Comparison of ENCODE assay signal across 19 cellular contexts in the genomic region with DNA sequence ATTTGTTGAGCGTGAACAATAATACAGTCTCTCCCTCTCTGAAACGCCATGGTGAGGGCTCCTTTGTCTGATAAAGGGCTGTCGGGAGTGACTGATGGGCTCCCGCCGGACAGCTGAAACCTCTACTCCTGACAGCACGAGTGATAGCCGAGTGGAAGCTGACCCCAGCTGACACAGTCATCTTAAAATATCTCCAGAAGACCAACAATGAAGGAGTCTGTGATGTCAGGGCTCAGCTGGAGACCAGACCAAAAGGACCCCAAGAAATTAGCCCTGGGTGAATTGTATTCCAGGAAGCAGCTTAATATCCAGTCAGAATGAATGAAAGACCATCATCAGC. TPM values are rescaled to one million over a fixed set of nuclear protein-coding genes. Genes with fewer than 3 reads are reported as not detected.
DNase-seq lines count a peak whose midpoint lies in the region; ATAC-seq and TF ChIP-seq lines count a peak whose summit lies in the region.
"Had no signal": no experiment of that assay in that cellular context is flagged by ENCODE, and none has a peak within 500 bp of the region (broad histone marks: within the 10 kb centered on the region; RNA-seq: fewer than 3 reads in every experiment).

No MANE protein-coding gene starts in this region.

- H3K4me1 ChIP-seq in BLaER1 (peaks cover 92% of the 10 kb centered on the region), endodermal cell (ENCODE audit: control insufficient read depth, insufficient read depth, low read length) (no peaks in the 10 kb centered on the region), psoas muscle (no peaks in the 10 kb centered on the region)
- H3K4me1 ChIP-seq: A549 had no signal

- peaks cover 16% of the 10 kb centered on the region for H3K27me3 Mint-ChIP-seq in endodermal cell (ENCODE audit: insufficient read depth)
- peaks cover 53% of the 10 kb centered on the region for H3K27me3 Mint-ChIP-seq in nephron (ENCODE audit: low read depth)

- ATAC-seq in psoas muscle (peak; percentile 59 to 75 (median 66)), HG02885 (IDR thresholded peaks at IDR 0.05; ENCODE audit: poor library complexity, unreplicated experiment) (no peak), GM18517 (IDR thresholded peaks at IDR 0.05; ENCODE audit: unreplicated experiment) (no peak)
- ATAC-seq: A549; CD8-positive, alpha-beta T cell had no signal

- H3K27me3 ChIP-seq in BLaER1 (no peaks in the 10 kb centered on the region), endodermal cell (ENCODE audit: control insufficient read depth, insufficient read depth, low read length, poor library complexity, severe bottlenecking) (peaks cover under 1% of the 10 kb centered on the region), psoas muscle (ENCODE audit: insufficient read depth in 3 of 3, low read length in 2 of 3) (no peaks in the 10 kb centered on the region)

- 74 to 92% methylated on average over 5 to 7 of the region's 7 CpGs for WGBS in endodermal cell (ENCODE audit: insufficient coverage in 1 of 2, insufficient read length in 1 of 2), 2 experiments
- whole genome bisulfite sequencing in psoas muscle, 3 donors = 28 to 38% (median 38%) methylated on average over 7 of the region's 7 CpGs

- no peak overlapping the region for H3K4me3 Mint-ChIP-seq in endodermal cell
- peak overlapping the region in 1 of 3 experiments; percentile 42 for H3K4me3 Mint-ChIP-seq in nephron
- H3K4me3 Mint-ChIP-seq: CD8-positive, alpha-beta T cell; GM23338 had no signal

- TF ChIP-seq CTCF in endodermal cell (conservative IDR thresholded peaks at IDR 0.05) = no peak
- TF ChIP-seq CTCF in nephron (IDR thresholded peaks at IDR 0.05; ENCODE audit: unreplicated experiment in 3 of 3) = no peak
- no peak for TF ChIP-seq CTCF in psoas muscle (IDR thresholded peaks at IDR 0.05)

- H3K9me3 Mint-ChIP-seq in endodermal cell = no peaks in the 10 kb centered on the region
- no peaks in the 10 kb centered on the region for H3K9me3 Mint-ChIP-seq in nephron
- H3K9me3 Mint-ChIP-seq: CD8-positive, alpha-beta T cell; GM23338 had no signal

- H3K4me2 ChIP-seq in BLaER1 = peak overlapping the region; percentile 87
- H3K4me2 ChIP-seq: A549, GM23338 had no signal

- DNase-seq in endodermal cell (no peak), psoas muscle (no peak), NCI-H2171 treated with DMSO at 0.1 percent for 48 hours (lab: John Stamatoyannopoulos, UW) (no peak)
- DNase-seq: AML-193; Calu3; CD8-positive, alpha-beta T cell; DMS79 treated with DMSO at 0.1 percent for 48 hours; GF-D8; HCEC 1CT had no signal

- no peaks in the 10 kb centered on the region for H3K9me3 ChIP-seq in BLaER1
- no peaks in the 10 kb centered on the region for H3K9me3 ChIP-seq in endodermal cell (ENCODE audit: control insufficient read depth, low read length)
- H3K9me3 ChIP-seq in psoas muscle = no peaks in the 10 kb centered on the region
- H3K9me3 ChIP-seq: A549 had no signal

- H3K36me3 Mint-ChIP-seq in endodermal cell (ENCODE audit: low read depth) (no peaks in the 10 kb centered on the region), nephron (ENCODE audit: low read depth) (no peaks in the 10 kb centered on the region)
- H3K36me3 Mint-ChIP-seq: CD8-positive, alpha-beta T cell had no signal

- intact Hi-C loops in psoas muscle (cut with DNase I) = no loop called here

- H3K9ac ChIP-seq in BLaER1 (peak overlapping the region; percentile 83), endodermal cell (ENCODE audit: extremely low read depth, low read length, poor library complexity, severe bottlenecking) (no peak overlapping the region)

- no peaks in the 10 kb centered on the region for H4K20me1 ChIP-seq in BLaER1

- no peaks in the 10 kb centered on the region for H3K36me3 ChIP-seq in BLaER1
- H3K36me3 ChIP-seq in endodermal cell (ENCODE audit: control insufficient read depth, insufficient read depth, low read length) = no peaks in the 10 kb centered on the region
- no peaks in the 10 kb centered on the region for H3K36me3 ChIP-seq in psoas muscle (ENCODE audit: insufficient read depth in 1 of 2, low read depth in 1 of 2)

- H3K4me3 ChIP-seq in BLaER1 = peak overlapping the region; percentile 60
- no peak overlapping the region for H3K4me3 ChIP-seq in endodermal cell (ENCODE audit: low read length)
- no peak overlapping the region for H3K4me3 ChIP-seq in psoas muscle
- H3K4me3 ChIP-seq: A549, GM23338 had no signal

- H3K27ac Mint-ChIP-seq in endodermal cell (no peak overlapping the region), nephron (peak overlapping the region; percentile 61 to 84 (median 69))
- H3K27ac Mint-ChIP-seq: CD8-positive, alpha-beta T cell; GM23338 had no signal

- H3K4me1 Mint-ChIP-seq in endodermal cell (no peaks in the 10 kb centered on the region), nephron (peaks cover 30% of the 10 kb centered on the region)
- H3K4me1 Mint-ChIP-seq: GM23338 had no signal

- peak overlapping the region; percentile 98 for H3K27ac ChIP-seq in BLaER1
- peak overlapping the region; percentile 81 for H3K27ac ChIP-seq in endodermal cell (ENCODE audit: low read depth, low read length)
- no peak overlapping the region for H3K27ac ChIP-seq in psoas muscle
- H3K27ac ChIP-seq: 22Rv1, A549, HL-60 had no signal

RNA-seq across cellular contexts. Expression of a gene that starts 22.4 kb away (rescaled TPM):
- total RNA-seq in endodermal cell (under 1 TPM in 1 of 2 donors, not detected in 1; 0.33 TPM), psoas muscle (not detected)
- not detected for polyA plus RNA-seq in endodermal cell (2013, experiment 1 of 2)
- polyA plus RNA-seq in endodermal cell (2013, experiment 2 of 2) = not detected
- not detected for polyA plus RNA-seq in psoas muscle
- total RNA-seq: Calu3; CD8-positive, alpha-beta T cell; GM23338; HT1080 had no signal
- polyA plus RNA-seq: A549, BJ, GM23338 had no signal

Comparison
In these comparisons a context has a peak if more than half of its experiments do, and no peak if none do; other contexts are left out.
1. ATAC-seq: peak in psoas muscle (4 of 4); none in HG02885 (single experiment) and GM18517 (single experiment).